22 cellular contexts compared by ENCODE assay signal in the genomic region with DNA sequence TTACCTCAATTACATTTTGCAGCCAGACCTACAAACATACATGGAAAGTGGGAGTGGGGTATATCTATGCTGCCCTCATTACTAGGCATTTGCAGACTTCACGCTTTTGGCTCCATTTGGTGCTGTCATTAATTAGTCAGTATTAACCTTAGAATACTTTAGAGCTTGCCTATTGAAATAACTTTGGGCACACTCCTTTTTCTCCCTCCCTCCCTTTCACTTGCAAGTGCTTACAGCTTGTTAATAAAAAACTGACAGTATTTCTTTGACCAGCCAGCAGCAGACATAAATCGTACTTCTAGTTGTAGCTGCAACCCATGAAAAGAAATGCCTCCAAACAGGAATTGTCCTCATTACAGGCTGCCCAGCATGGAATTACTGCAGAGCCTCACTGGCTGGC.
DNase-seq lines count a peak whose midpoint lies in the region; ATAC-seq, FAIRE-seq and TF ChIP-seq lines count a peak whose summit lies in the region.
"Had no signal": no experiment of that assay in that cellular context is flagged by ENCODE, and none has a peak within 500 bp of the region (broad histone marks: within the 10 kb centered on the region; RNA-seq: fewer than 3 reads in every experiment).

No MANE protein-coding gene starts in this region.

- TF ChIP-seq CTCF in omental fat pad (IDR thresholded peaks at IDR 0.05): no peak

- H3K36me3 ChIP-seq in ectodermal cell (ENCODE audit: control insufficient read depth, insufficient read depth, low read length) (no peaks in the 10 kb centered on the region), mesodermal cell (ENCODE audit: control insufficient read depth, insufficient read depth, low read length) (no peaks in the 10 kb centered on the region)
- H3K36me3 ChIP-seq: brain microvascular endothelial cell, gastrocnemius medialis had no signal

- H3K9me3 ChIP-seq in ectodermal cell (ENCODE audit: control insufficient read depth, low read length) (no peaks in the 10 kb centered on the region), mesodermal cell (ENCODE audit: control insufficient read depth, low read length) (no peaks in the 10 kb centered on the region)
- H3K9me3 ChIP-seq: gastrocnemius medialis, psoas muscle had no signal

- H3K27ac ChIP-seq in ectodermal cell (ENCODE audit: insufficient read depth, low read depth, low read length, poor library complexity, severe bottlenecking): peak overlapping the region; percentile 89
- peak overlapping the region; percentile 80 for H3K27ac ChIP-seq in mesodermal cell (ENCODE audit: low read depth, low read length, severe bottlenecking)
- peak overlapping the region; percentile 93 for H3K27ac ChIP-seq in substantia nigra (ENCODE audit: low read depth, low read length, poor library complexity, severe bottlenecking)
- H3K27ac ChIP-seq: GM23248, psoas muscle had no signal

- H3K4me1 ChIP-seq in ectodermal cell (ENCODE audit: control insufficient read depth, insufficient read depth, low read length): peaks cover 54% of the 10 kb centered on the region
- peaks cover 50% of the 10 kb centered on the region for H3K4me1 ChIP-seq in mesodermal cell (ENCODE audit: control insufficient read depth, insufficient read depth, low read length, poor library complexity, severe bottlenecking)

- no peak for ATAC-seq in omental fat pad (ENCODE audit: low FRiP score)
- ATAC-seq in sciatic nerve: no peak
- ATAC-seq: activated CD4-positive, alpha-beta T cell treated with anti-CD3 and anti-CD28 coated beads for 36 hours; gastrocnemius medialis; naive thymus-derived CD4-positive, alpha-beta T cell; psoas muscle had no signal

- DNase-seq in NCI-H1092 treated with DMSO at 0.1 percent for 48 hours (lab: John Stamatoyannopoulos, UW) (peak; percentile 14), NCI-H1092 (lab: John Stamatoyannopoulos, UW) (no peak), substantia nigra (lab: John Stamatoyannopoulos, UW) (peak in 2 of 49 donors; percentile 27 to 37), omental fat pad (ENCODE audit: low spot score) (no peak), sciatic nerve (ENCODE audit: low spot score) (no peak), GM12892 (ENCODE audit: insufficient read length) (no peak)
- DNase-seq: 8988T; activated CD4-positive, alpha-beta T cell treated with anti-CD3 and anti-CD28 coated beads for 36 hours; activated naive CD8-positive, alpha-beta T cell treated with anti-CD3 and anti-CD28 coated beads for 36 hours; brain microvascular endothelial cell; Calu3; gastrocnemius medialis; GM23248; naive thymus-derived CD4-positive, alpha-beta T cell; NCI-H1436 treated with DMSO at 0.1 percent for 48 hours; NCI-H226; psoas muscle; stimulated activated CD4-positive, alpha-beta T cell treated with anti-CD3 and anti-CD28 coated beads, Interleukin-4, amount 100 ng/mL, for 4 hours had no signal

- 71 to 75% methylated on average over 2 of the region's 2 CpGs for WGBS in ectodermal cell, 2 experiments
- WGBS in mesodermal cell (ENCODE audit: insufficient coverage in 2 of 2), 2 experiments: 38 to 83% methylated on average over 1 of the region's 2 CpGs

- intact Hi-C loops in sciatic nerve (cut with DNase I): no loop called here

- no peak for FAIRE-seq in GM12892 (lab: Jason Lieb, UNC)
- FAIRE-seq: G401.6, urothelium cell line had no signal

- no peak for TF ChIP-seq POLR2A in GM12892 (IDR thresholded peaks at IDR 0.05; ENCODE audit: low read depth, low read length)

- no peaks in the 10 kb centered on the region for H3K27me3 ChIP-seq in ectodermal cell (ENCODE audit: control insufficient read depth, insufficient read depth, low read length, poor library complexity, severe bottlenecking)
- H3K27me3 ChIP-seq: brain microvascular endothelial cell, gastrocnemius medialis had no signal

- H3K4me3 ChIP-seq in ectodermal cell (ENCODE audit: insufficient read depth, low read depth, low read length): no peak overlapping the region
- H3K4me3 ChIP-seq in mesodermal cell (ENCODE audit: extremely low read depth, insufficient read depth, low read length, poor library complexity, severe bottlenecking): no peak overlapping the region
- H3K4me3 ChIP-seq: gastrocnemius medialis, GM23248 had no signal
